ENCODE assay signal across 25 cellular contexts in the genomic region with DNA sequence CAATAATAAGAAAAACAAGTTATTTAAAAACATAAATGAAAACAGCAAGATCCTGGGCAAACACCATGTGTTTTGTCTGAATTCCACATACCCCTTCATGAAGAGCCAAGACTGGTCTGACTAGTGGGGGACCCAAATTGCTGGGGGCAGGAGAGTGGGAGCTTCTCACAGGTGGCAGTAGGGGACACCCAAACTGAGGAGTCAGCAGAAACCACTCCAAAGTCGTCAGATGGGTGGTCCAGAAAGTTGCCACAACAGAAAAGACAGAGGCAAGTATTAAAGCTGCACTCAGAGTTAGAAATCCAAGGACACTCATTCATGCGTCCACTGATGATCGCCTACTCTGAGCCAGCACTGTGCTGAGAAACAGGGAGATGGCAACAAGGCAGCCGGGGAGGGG.
"Had no signal": no experiment of that assay in that cellular context is flagged by ENCODE, and none has a peak within 500 bp of the region (broad histone marks: within the 10 kb centered on the region; RNA-seq: fewer than 3 reads in every experiment).

No MANE protein-coding gene starts in this region.

- H3K36me3 Mint-ChIP-seq: activated naive CD4-positive, alpha-beta T cell treated with anti-CD3 and anti-CD28 coated beads, Interleukin-2, amount 50 U/mL, for 72 hours; type B pancreatic cell had no signal

- H3K36me3 ChIP-seq: left lung, lower lobe of right lung, right atrium auricular region, uterus had no signal

- H3K4me3 Mint-ChIP-seq: activated CD8-positive, alpha-beta T cell treated with anti-CD3 and anti-CD28 coated beads for 36 hours; activated T-cell treated with anti-CD3 and anti-CD28 coated beads, Interleukin-2, amount 50 U/mL, for 4 hours; T-helper 1 cell treated with Interleukin-12 subunit alpha and Interleukin-12 subunit beta and Interleukin-4 antibody, amounts not matched to agents 30 μg/mL and 1 μg/mL, for 36 hours; type B pancreatic cell had no signal

- H3K27me3 ChIP-seq: dorsolateral prefrontal cortex, left lung, right atrium auricular region, testis, uterus had no signal

- H3K9ac ChIP-seq: parathyroid adenoma had no signal

- H3K9me3 ChIP-seq: left lung, lower lobe of right lung, psoas muscle, right atrium auricular region, testis, uterus had no signal

- FAIRE-seq: bronchial epithelial cell, frontal cortex had no signal

- H3K79me2 ChIP-seq: parathyroid adenoma had no signal

- H2AFZ ChIP-seq: parathyroid adenoma had no signal

- H3K4me1 ChIP-seq: left lung, lower lobe of right lung, parathyroid adenoma, psoas muscle, testis, uterus had no signal

- H3K27ac ChIP-seq: dorsolateral prefrontal cortex, left lung, lower lobe of right lung, parathyroid adenoma, psoas muscle, right atrium auricular region, uterus had no signal

- H3K9me3 Mint-ChIP-seq: activated CD8-positive, alpha-beta T cell treated with anti-CD3 and anti-CD28 coated beads for 36 hours; activated naive CD4-positive, alpha-beta T cell treated with anti-CD3 and anti-CD28 coated beads, Interleukin-2, amount 50 U/mL, for 72 hours; activated T-cell treated with anti-CD3 and anti-CD28 coated beads, Interleukin-2, amount 50 U/mL, for 4 hours; T-helper 1 cell treated with Interleukin-12 subunit alpha and Interleukin-12 subunit beta and Interleukin-4 antibody, amounts not matched to agents 30 μg/mL and 1 μg/mL, for 36 hours; type B pancreatic cell had no signal

- H3K4me3 ChIP-seq: coronary artery, dorsolateral prefrontal cortex, left lung, lower lobe of right lung, psoas muscle, right atrium auricular region, testis, uterus had no signal

- ATAC-seq: activated CD8-positive, alpha-beta T cell treated with anti-CD3 and anti-CD28 coated beads for 36 hours; activated naive CD4-positive, alpha-beta T cell treated with anti-CD3 and anti-CD28 coated beads, Interleukin-2, amount 50 U/mL, for 72 hours; activated T-cell treated with anti-CD3 and anti-CD28 coated beads, Interleukin-2, amount 50 U/mL, for 4 hours; left lung; psoas muscle; stimulated activated naive CD8-positive, alpha-beta T cell treated with anti-CD3 and anti-CD28 coated beads, Interleukin-15, Interleukin-2, amounts not matched to agents 100 U/mL and 50 U/mL, for 24 hours had no signal

- H3K27me3 Mint-ChIP-seq: activated CD8-positive, alpha-beta T cell treated with anti-CD3 and anti-CD28 coated beads for 36 hours; type B pancreatic cell had no signal

- DNase-seq: activated CD4-positive, alpha-beta T cell treated with anti-CD3 and anti-CD28 coated beads, Interleukin-2, amount 50 U/mL, for 1 hour; activated CD8-positive, alpha-beta T cell treated with anti-CD3 and anti-CD28 coated beads for 36 hours; activated naive CD4-positive, alpha-beta T cell; activated T-cell treated with anti-CD3 and anti-CD28 coated beads, Interleukin-2, amount 50 U/mL, for 4 hours; dorsolateral prefrontal cortex; effector memory CD4-positive, alpha-beta T cell; left lung; lower lobe of right lung; mesenchymal stem cell; psoas muscle; stimulated activated CD4-positive, alpha-beta T cell treated with anti-CD3 and anti-CD28 coated beads, Interleukin-15, amount 100 ng/mL, for 24 hours; stimulated activated CD4-positive, alpha-beta T cell treated with anti-CD3 and anti-CD28 coated beads, Interleukin-2, amount 100 ng/mL, for 24 hours; stimulated activated naive CD8-positive, alpha-beta T cell treated with anti-CD3 and anti-CD28 coated beads, Interleukin-15, Interleukin-2, amounts not matched to agents 100 U/mL and 50 U/mL, for 24 hours; SW 1271; T-helper 9 cell; testis; uterus had no signal

- H3K27ac Mint-ChIP-seq: activated CD8-positive, alpha-beta T cell treated with anti-CD3 and anti-CD28 coated beads for 36 hours; T-helper 1 cell treated with Interleukin-12 subunit alpha and Interleukin-12 subunit beta and Interleukin-4 antibody, amounts not matched to agents 30 μg/mL and 1 μg/mL, for 36 hours; type B pancreatic cell had no signal
